22 cellular contexts compared by ENCODE assay signal in genomic region chrX:130805906-130806305, GRCh38.
"Had no signal": no experiment of that assay in that cellular context is flagged by ENCODE, and none has a peak within 500 bp of the region (broad histone marks: within the 10 kb centered on the region; RNA-seq: fewer than 3 reads in every experiment).

No MANE protein-coding gene starts in this region.

- H3K27me3 ChIP-seq: adrenal gland, gastrocnemius medialis, right atrium auricular region, tibial artery had no signal

- H3K9me3 Mint-ChIP-seq: activated CD4-positive, alpha-beta T cell treated with anti-CD3 and anti-CD28 coated beads, Interleukin-2, amount 10 ng/mL, durations not matched to agents 7 days and 5 days; activated naive CD4-positive, alpha-beta T cell treated with anti-CD3 and anti-CD28 coated beads, Interleukin-2, amount 50 U/mL, for 24 hours; effector memory CD8-positive, alpha-beta T cell; memory B cell; T-helper 1 cell treated with Interleukin-12 subunit alpha and Interleukin-12 subunit beta and Interleukin-4 antibody, amounts not matched to agents 30 μg/mL and 1 μg/mL, for 36 hours had no signal

- H3K9me3 ChIP-seq: adrenal gland, gastrocnemius medialis, left ventricle myocardium inferior, prostate gland, right atrium auricular region, tibial artery had no signal

- H3K4me1 Mint-ChIP-seq: activated CD4-positive, alpha-beta T cell treated with anti-CD3 and anti-CD28 coated beads, Interleukin-2, amount 10 ng/mL, durations not matched to agents 7 days and 5 days had no signal

- H3K36me3 ChIP-seq: adrenal gland, gastrocnemius medialis, left ventricle myocardium inferior, prostate gland, right atrium auricular region, tibial artery had no signal

- H3K4me1 ChIP-seq: adrenal gland, gastrocnemius medialis, left ventricle myocardium inferior, prostate gland, right atrium auricular region, tibial artery had no signal

- DNase-seq: activated CD4-positive, alpha-beta T cell treated with anti-CD3 and anti-CD28 coated beads, Interleukin-2, amount 10 ng/mL, durations not matched to agents 7 days and 5 days; activated CD8-positive, alpha-beta memory T cell treated with anti-CD3 and anti-CD28 coated beads for 24 hours; activated CD8-positive, alpha-beta memory T cell treated with anti-CD3 and anti-CD28 coated beads, Interleukin-2, amount 50 U/mL, for 48 hours; activated effector memory CD4-positive, alpha-beta T cell treated with Interleukin-2 at 50 U/mL for 16 hours; activated T-cell treated with anti-CD3 and anti-CD28 coated beads, Interleukin-2, amount 50 U/mL, for 48 hours; adrenal gland; caudate nucleus; effector memory CD8-positive, alpha-beta T cell; gastrocnemius medialis; head of caudate nucleus; left ventricle myocardium inferior; stimulated activated CD4-positive, alpha-beta T cell treated with anti-CD3 and anti-CD28 coated beads, Interleukin-12 subunit alpha, Interleukin-12 subunit beta, amount 100 ng/mL, for 4 hours; stimulated activated CD4-positive, alpha-beta T cell treated with anti-CD3 and anti-CD28 coated beads, Interleukin-1b, Interleukin-23, amount 100 ng/mL, for 48 hours; stimulated activated naive CD4-positive, alpha-beta T cell treated with Interleukin-2 at 50 U/mL for 16 hours; tibial artery had no signal

- ATAC-seq: activated CD4-positive, CD25-positive, alpha-beta regulatory T cell treated with anti-CD3 and anti-CD28 coated beads, Interleukin-2, amount 50 U/mL, for 24 hours; effector memory CD8-positive, alpha-beta T cell; gastrocnemius medialis had no signal

- H3K4me3 ChIP-seq: adrenal gland, gastrocnemius medialis, left ventricle myocardium inferior, prostate gland, right atrium auricular region, tibial artery had no signal

- H3K4me3 Mint-ChIP-seq: activated CD4-positive, alpha-beta T cell treated with anti-CD3 and anti-CD28 coated beads, Interleukin-2, amount 10 ng/mL, durations not matched to agents 7 days and 5 days; activated naive CD4-positive, alpha-beta T cell treated with anti-CD3 and anti-CD28 coated beads, Interleukin-2, amount 50 U/mL, for 24 hours; effector memory CD8-positive, alpha-beta T cell; memory B cell; neural crest cell; T-helper 1 cell treated with Interleukin-12 subunit alpha and Interleukin-12 subunit beta and Interleukin-4 antibody, amounts not matched to agents 30 μg/mL and 1 μg/mL, for 36 hours had no signal

- H3K27ac Mint-ChIP-seq: activated CD4-positive, alpha-beta T cell treated with anti-CD3 and anti-CD28 coated beads, Interleukin-2, amount 10 ng/mL, durations not matched to agents 7 days and 5 days; activated naive CD4-positive, alpha-beta T cell treated with anti-CD3 and anti-CD28 coated beads, Interleukin-2, amount 50 U/mL, for 24 hours; effector memory CD8-positive, alpha-beta T cell; memory B cell; T-helper 1 cell treated with Interleukin-12 subunit alpha and Interleukin-12 subunit beta and Interleukin-4 antibody, amounts not matched to agents 30 μg/mL and 1 μg/mL, for 36 hours had no signal

- H3K27me3 Mint-ChIP-seq: activated CD4-positive, alpha-beta T cell treated with anti-CD3 and anti-CD28 coated beads, Interleukin-2, amount 10 ng/mL, durations not matched to agents 7 days and 5 days; activated naive CD4-positive, alpha-beta T cell treated with anti-CD3 and anti-CD28 coated beads, Interleukin-2, amount 50 U/mL, for 24 hours; effector memory CD8-positive, alpha-beta T cell; memory B cell had no signal

- H3K27ac ChIP-seq: adrenal gland, gastrocnemius medialis, left ventricle myocardium inferior, prostate gland, right atrium auricular region, tibial artery had no signal
